In the genomic region with DNA sequence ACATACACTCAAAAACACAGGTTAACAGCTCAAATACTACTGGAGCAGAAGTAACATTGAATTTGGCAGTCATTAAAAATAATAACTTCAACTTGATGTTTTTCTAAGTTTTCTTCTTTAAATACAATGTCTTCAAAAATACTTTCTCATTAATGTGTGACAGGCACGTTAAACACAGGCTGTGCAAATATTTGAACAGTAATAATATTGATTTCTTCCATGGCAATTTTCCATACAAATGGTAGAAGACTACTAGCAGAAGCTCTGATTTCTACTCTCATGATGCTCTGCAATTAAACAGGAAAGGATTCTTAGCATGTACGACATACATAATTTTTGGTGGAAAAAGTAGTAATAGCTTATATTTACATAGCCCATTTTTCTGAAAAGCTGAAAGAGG, we compare ENCODE assay signal across 27 cellular contexts. TPM values are rescaled to one million over a fixed set of nuclear protein-coding genes. Genes with fewer than 3 reads are reported as not detected.
DNase-seq lines count a peak whose midpoint lies in the region; ATAC-seq and TF ChIP-seq lines count a peak whose summit lies in the region.
"Had no signal": no experiment of that assay in that cellular context is flagged by ENCODE, and none has a peak within 500 bp of the region (broad histone marks: within the 10 kb centered on the region; RNA-seq: fewer than 3 reads in every experiment).

No MANE protein-coding gene starts in this region.

- no peaks in the 10 kb centered on the region for H3K9me2 ChIP-seq in GM23248 (ENCODE audit: insufficient read depth)
- H3K9me2 ChIP-seq in MM.1S (replicated peaks; ENCODE audit: insufficient read depth, low read length) = no peaks in the 10 kb centered on the region

- H3K27me3 ChIP-seq in GM23248 (replicated peaks; ENCODE audit: insufficient read depth) (no peaks in the 10 kb centered on the region), osteoblast (ENCODE audit: insufficient read depth, low read length) (no peaks in the 10 kb centered on the region), MM.1S (replicated peaks; ENCODE audit: insufficient read depth, low read length) (no peaks in the 10 kb centered on the region)
- H3K27me3 ChIP-seq: BLaER1 treated with 17β-estradiol and CSF1 and Interleukin-3, amounts not matched to agents 10 nM and 100 nM; esophagus squamous epithelium; hepatocyte; left lung had no signal

- peaks cover 97% of the 10 kb centered on the region for H3K79me2 ChIP-seq in GM23248 (ENCODE audit: insufficient read depth)
- H3K79me2 ChIP-seq in osteoblast (ENCODE audit: insufficient read depth, low read length) = peaks cover 95% of the 10 kb centered on the region
- no peaks in the 10 kb centered on the region for H3K79me2 ChIP-seq in MM.1S (ENCODE audit: low read length)

- 0 out of 2 replicates have a peak, but pooled peaks cover 6% of the 10 kb centered on the region for H3K36me3 ChIP-seq in GM23248 (ENCODE audit: low read depth)
- peaks cover 10% of the 10 kb centered on the region for H3K36me3 ChIP-seq in osteoblast (ENCODE audit: insufficient read depth, low read length)
- no peaks in the 10 kb centered on the region for H3K36me3 ChIP-seq in MM.1S (replicated peaks; ENCODE audit: insufficient read depth, low read length)
- H3K36me3 ChIP-seq: esophagus squamous epithelium, left lung, neutrophil had no signal

- H2AFZ ChIP-seq in GM23248 = no peak overlapping the region
- no peak overlapping the region for H2AFZ ChIP-seq in osteoblast (ENCODE audit: low read length)
- no peak overlapping the region for H2AFZ ChIP-seq in MM.1S (ENCODE audit: low read length)
- H2AFZ ChIP-seq: hepatocyte had no signal

- peak overlapping the region; percentile 13 for H3K4me2 ChIP-seq in GM23248 (ENCODE audit: unreplicated experiment)
- H3K4me2 ChIP-seq in osteoblast (ENCODE audit: insufficient read depth, low read length) = no peak overlapping the region
- H3K4me2 ChIP-seq in MM.1S (ENCODE audit: low read depth, low read length) = no peak overlapping the region
- H3K4me2 ChIP-seq: hepatocyte had no signal

- H3K9me3 ChIP-seq in GM23248 (ENCODE audit: low read depth) = no peaks in the 10 kb centered on the region
- H3K9me3 ChIP-seq in osteoblast (ENCODE audit: low read depth, low read length) = no peaks in the 10 kb centered on the region
- no peaks in the 10 kb centered on the region for H3K9me3 ChIP-seq in MM.1S (replicated peaks; ENCODE audit: insufficient read depth, low read length)
- H3K9me3 ChIP-seq: BLaER1 treated with 17β-estradiol and CSF1 and Interleukin-3, amounts not matched to agents 10 nM and 100 nM; Caco-2; esophagus squamous epithelium; left lung; neutrophil had no signal

- no peak overlapping the region for H3K27ac Mint-ChIP-seq in endothelial cell (ENCODE audit: unreplicated experiment)
- H3K27ac Mint-ChIP-seq: activated CD4-positive, alpha-beta T cell treated with anti-CD3 and anti-CD28 coated beads for 36 hours; activated naive CD8-positive, alpha-beta T cell treated with anti-CD3 and anti-CD28 coated beads, Interleukin-2, amount 10 ng/mL, durations not matched to agents 7 days and 5 days; dendritic cell treated with granulocyte-macrophage colony-stimulating factor and Interleukin-4, amounts not matched to agents 40 ng/mL and 50 ng/mL, for 4 days; type B pancreatic cell had no signal

- no peak overlapping the region for H3K9ac ChIP-seq in GM23248
- H3K9ac ChIP-seq in MM.1S (ENCODE audit: low read length) = no peak overlapping the region
- H3K9ac ChIP-seq: BLaER1 treated with 17β-estradiol and CSF1 and Interleukin-3, amounts not matched to agents 10 nM and 100 nM had no signal

- peaks cover 54% of the 10 kb centered on the region for H3F3A ChIP-seq in GM23248 (ENCODE audit: insufficient read depth)
- H3F3A ChIP-seq in MM.1S (ENCODE audit: insufficient read depth, low read length) = no peaks in the 10 kb centered on the region

- peaks cover 43% of the 10 kb centered on the region for H3K36me3 Mint-ChIP-seq in endothelial cell (ENCODE audit: low read depth, unreplicated experiment)
- H3K36me3 Mint-ChIP-seq: activated naive CD8-positive, alpha-beta T cell treated with anti-CD3 and anti-CD28 coated beads, Interleukin-2, amount 10 ng/mL, durations not matched to agents 7 days and 5 days had no signal

- ATAC-seq in GM19023 (IDR thresholded peaks at IDR 0.05; ENCODE audit: unreplicated experiment) = no peak
- ATAC-seq: activated CD4-positive, alpha-beta T cell treated with anti-CD3 and anti-CD28 coated beads for 36 hours; GM12878; left lung had no signal

- WGBS in GM23248 (ENCODE audit: low coverage in 1 of 2, low lambda C conversion rate in 2 of 2, missing lambda C conversion rate in 2 of 2), 2 experiments = 96 to 97% methylated on average over 2 of the region's 2 CpGs

- H3K4me3 ChIP-seq in GM23248 = no peak overlapping the region
- no peak overlapping the region for H3K4me3 ChIP-seq in osteoblast (ENCODE audit: insufficient read depth, low read length)
- H3K4me3 ChIP-seq in MM.1S (ENCODE audit: low read length) = no peak overlapping the region
- H3K4me3 ChIP-seq: BLaER1 treated with 17β-estradiol and CSF1 and Interleukin-3, amounts not matched to agents 10 nM and 100 nM; esophagus squamous epithelium; GM12878; hepatocyte; left lung had no signal

- peak; percentile 3 for DNase-seq in COR-L47 (lab: John Stamatoyannopoulos, UW)
- no peak for DNase-seq in GM23248
- peak; percentile 17 to 23 for DNase-seq in SHP77 (lab: John Stamatoyannopoulos, UW)
- DNase-seq in osteoblast (ENCODE audit: insufficient read length, low spot score, missing footprints) = no peak
- DNase-seq in MM.1S = no peak
- DNase-seq in endothelial cell (ENCODE audit: low spot score) = no peak
- DNase-seq: activated CD4-positive, alpha-beta T cell treated with anti-CD3 and anti-CD28 coated beads for 36 hours; activated CD8-positive, alpha-beta memory T cell treated with anti-CD3 and anti-CD28 coated beads for 24 hours; activated effector memory CD4-positive, alpha-beta T cell treated with anti-CD3 and anti-CD28 coated beads, Interleukin-2, amount 50 U/mL, for 16 hours; activated naive CD8-positive, alpha-beta T cell treated with anti-CD3 and anti-CD28 coated beads, Interleukin-2, amount 10 ng/mL, durations not matched to agents 7 days and 5 days; activated T-cell treated with anti-CD3 and anti-CD28 coated beads, Interleukin-2, amount 50 U/mL, for 1 hour; Caco-2; esophagus squamous epithelium; foreskin melanocyte; Karpas-422; left lung; NCI-H1930; NCI-H82 had no signal

- H3K4me3 Mint-ChIP-seq in endothelial cell (ENCODE audit: unreplicated experiment) = no peak overlapping the region
- H3K4me3 Mint-ChIP-seq: activated CD4-positive, alpha-beta T cell treated with anti-CD3 and anti-CD28 coated beads for 36 hours; activated naive CD8-positive, alpha-beta T cell treated with anti-CD3 and anti-CD28 coated beads, Interleukin-2, amount 10 ng/mL, durations not matched to agents 7 days and 5 days; dendritic cell treated with granulocyte-macrophage colony-stimulating factor and Interleukin-4, amounts not matched to agents 40 ng/mL and 50 ng/mL, for 4 days; type B pancreatic cell had no signal

- H4K20me1 ChIP-seq in GM23248 (ENCODE audit: insufficient read depth) (no peaks in the 10 kb centered on the region), osteoblast (ENCODE audit: insufficient read depth, low read length) (no peaks in the 10 kb centered on the region), MM.1S (ENCODE audit: insufficient read depth, low read length) (no peaks in the 10 kb centered on the region)

- H3K27ac ChIP-seq in GM23248 (peak overlapping the region; percentile 52; the same call in 1 of the 2 replicates), osteoblast (ENCODE audit: low read depth, low read length) (peak overlapping the region; percentile 40), MM.1S (ENCODE audit: low read length) (no peak overlapping the region)
- H3K27ac ChIP-seq: BLaER1 treated with 17β-estradiol and CSF1 and Interleukin-3, amounts not matched to agents 10 nM and 100 nM; hepatocyte; HL-60; left lung; neutrophil had no signal

- no peak for TF ChIP-seq CTCF in osteoblast (IDR thresholded peaks at IDR 0.05; ENCODE audit: extremely low read depth, low read depth, low read length)
- no peak for TF ChIP-seq CTCF in MM.1S (IDR thresholded peaks at IDR 0.05; ENCODE audit: low read length)
- no peak for TF ChIP-seq CTCF in endothelial cell (IDR thresholded peaks at IDR 0.05; ENCODE audit: unreplicated experiment)

- H3K4me1 ChIP-seq in GM23248 (ENCODE audit: insufficient read depth) = peaks cover 40% of the 10 kb centered on the region
- peaks cover 40% of the 10 kb centered on the region for H3K4me1 ChIP-seq in osteoblast (ENCODE audit: insufficient read depth, low read length)
- no peaks in the 10 kb centered on the region for H3K4me1 ChIP-seq in MM.1S (ENCODE audit: low read length)

- H3K9me3 Mint-ChIP-seq in endothelial cell (ENCODE audit: unreplicated experiment) = no peaks in the 10 kb centered on the region
- H3K9me3 Mint-ChIP-seq: activated naive CD8-positive, alpha-beta T cell treated with anti-CD3 and anti-CD28 coated beads, Interleukin-2, amount 10 ng/mL, durations not matched to agents 7 days and 5 days; dendritic cell treated with granulocyte-macrophage colony-stimulating factor and Interleukin-4, amounts not matched to agents 40 ng/mL and 50 ng/mL, for 4 days; type B pancreatic cell had no signal

- H3K27me3 Mint-ChIP-seq in endothelial cell (ENCODE audit: unreplicated experiment) = peaks cover 2% of the 10 kb centered on the region
- H3K27me3 Mint-ChIP-seq: dendritic cell treated with granulocyte-macrophage colony-stimulating factor and Interleukin-4, amounts not matched to agents 40 ng/mL and 50 ng/mL, for 4 days; type B pancreatic cell had no signal

- in situ Hi-C loops in GM23248 (cut with MboI) = no loop called here

- H3K4me1 Mint-ChIP-seq in endothelial cell (ENCODE audit: unreplicated experiment) = peaks cover 55% of the 10 kb centered on the region
- H3K4me1 Mint-ChIP-seq: activated CD4-positive, alpha-beta T cell treated with anti-CD3 and anti-CD28 coated beads for 36 hours; activated naive CD8-positive, alpha-beta T cell treated with anti-CD3 and anti-CD28 coated beads, Interleukin-2, amount 10 ng/mL, durations not matched to agents 7 days and 5 days had no signal

RNA-seq across cellular contexts. Expression of gene NRP1, which starts 47.4 kb away (rescaled TPM):
- 134 and 152 TPM in 2 replicates for total RNA-seq in GM23248 (2014; rRNA removed; shearing (Covaris generic))
- 175 and 184 TPM in 2 replicates for polyA plus RNA-seq in GM23248 (2016; fragmentation: Nextera tagmentation; extraction: Ambion mirVana)
- 173 and 200 TPM in 2 replicates for total RNA-seq in osteoblast
- total RNA-seq in endothelial cell (ENCODE audit: unreplicated experiment) = 486 TPM
- total RNA-seq: OCI-LY7 had no signal

Comparison
In these comparisons a context has a peak if more than half of its experiments do, and no peak if none do; other contexts are left out.
1. DNase-seq: peak in COR-L47 (single experiment) and SHP77 (2 of 2); none in GM23248 (single experiment), osteoblast (single experiment), MM.1S (single experiment) and endothelial cell (single experiment).